ENCODE assay signal across 20 cellular contexts in genomic region chr2:196427996-196428634, GRCh38.
DNase-seq lines count a peak whose midpoint lies in the region; ATAC-seq, FAIRE-seq and TF ChIP-seq lines count a peak whose summit lies in the region.
"Had no signal": no experiment of that assay in that cellular context is flagged by ENCODE, and none has a peak within 500 bp of the region (broad histone marks: within the 10 kb centered on the region; RNA-seq: fewer than 3 reads in every experiment).

No MANE protein-coding gene starts in this region.

- no peak overlapping the region for H3K9ac ChIP-seq in Loucy (ENCODE audit: low read depth, low read length, poor library complexity, severe bottlenecking)
- no peak overlapping the region; the same call in 1 of the 2 replicates for H3K9ac ChIP-seq in GM12878 (ENCODE audit: control insufficient read depth, insufficient read depth, low read length)

- H3K36me3 Mint-ChIP-seq in osteocyte (ENCODE audit: unreplicated experiment): peaks cover 31% of the 10 kb centered on the region
- H3K36me3 Mint-ChIP-seq: activated CD8-positive, alpha-beta memory T cell treated with anti-CD3 and anti-CD28 coated beads, Interleukin-2, amount 10 ng/mL, durations not matched to agents 7 days and 5 days; CD8-positive, alpha-beta T cell had no signal

- H4K20me1 ChIP-seq in Loucy (ENCODE audit: insufficient read depth, low read length, poor library complexity, severe bottlenecking) (no peaks in the 10 kb centered on the region), GM12878 (ENCODE audit: control insufficient read depth, insufficient read depth) (no peaks in the 10 kb centered on the region)

- no TSS peak for BruUV-seq in GM12878 (replicated peaks; lab: Mats Ljungman, UMichigan)

- 0% methylated on average over 2 of the region's 2 CpGs for WGBS in GM12878 (ENCODE audit: insufficient coverage, insufficient replicate concordance, low lambda C conversion rate, missing lambda C conversion rate)
- 20 to 27% (median 24%) methylated on average over 2 of the region's 2 CpGs for WGBS in adrenal gland, 4 donors

- no peak for TF ChIP-seq CTCF in Loucy (conservative IDR thresholded peaks at IDR 0.05; ENCODE audit: low read length)
- TF ChIP-seq CTCF in GM12878 (IDR thresholded peaks at IDR 0.05 in 2 of 3, conservative IDR thresholded peaks at IDR 0.05 in 1 of 3; ENCODE audit: control insufficient read depth in 2 of 3, extremely low read depth in 1 of 3, insufficient read depth in 1 of 3, low read depth in 3 of 3, low read length in 3 of 3): no peak
- TF ChIP-seq CTCF in osteocyte (IDR thresholded peaks at IDR 0.05): no peak
- TF ChIP-seq CTCF in adrenal gland (IDR thresholded peaks at IDR 0.05): no peak

- no peaks in the 10 kb centered on the region for H3K27me3 Mint-ChIP-seq in osteocyte (ENCODE audit: unreplicated experiment)

- TF ChIP-seq RAD21 in GM12878 (IDR thresholded peaks at IDR 0.05; ENCODE audit: insufficient read depth, low read depth, low read length): 0 out of 2 replicates have a peak, but pooled peaks have one; percentile 3

- RAD21 ChIA-PET in GM12878 (lab: Charles Lee; ENCODE audit: unreplicated experiment): interaction anchor here (2.1 to 8.8 kb wide), 3 partner anchors 20 to 26 kb away, joined by 6 to 66 read pairs (median 8); no protein-coding TSS in a partner anchor

- peak overlapping the region; percentile 25 for H3K27ac Mint-ChIP-seq in osteocyte (ENCODE audit: unreplicated experiment)
- H3K27ac Mint-ChIP-seq: activated CD8-positive, alpha-beta memory T cell treated with anti-CD3 and anti-CD28 coated beads, Interleukin-2, amount 10 ng/mL, durations not matched to agents 7 days and 5 days; activated T-helper 2 cell treated with anti-CD3 and anti-CD28 coated beads, Interferon-gamma antibody, Interleukin-2, Interleukin-4, amounts not matched to agents 10 μg/mL and 5 μg/mL and 100 μg/mL, durations not matched to agents 14 hours and 24 hours and 36 hours; CD8-positive, alpha-beta T cell; naive thymus-derived CD4-positive, alpha-beta T cell; stimulated activated naive CD8-positive, alpha-beta T cell treated with anti-CD3 and anti-CD28 coated beads, Interleukin-15, Interleukin-2, amounts not matched to agents 100 ng/mL and 50 ng/mL, for 24 hours had no signal

- FAIRE-seq in GM12878 (lab: Jason Lieb, UNC) (no peak), HTR-8/SVneo (lab: Jason Lieb, UNC) (no peak)
- FAIRE-seq: islet of Langerhans had no signal

- H3K36me3 ChIP-seq in Loucy (ENCODE audit: insufficient read depth, low read length): no peaks in the 10 kb centered on the region
- H3K36me3 ChIP-seq in GM12878 (ENCODE audit: control insufficient read depth in 2 of 2, insufficient read depth in 2 of 2, low read length in 1 of 2): no peaks in the 10 kb centered on the region
- H3K36me3 ChIP-seq in adrenal gland (replicated peaks in 1 of 2): no peaks in the 10 kb centered on the region
- H3K36me3 ChIP-seq: HAP-1 had no signal

- TF ChIP-seq POLR2A in GM12878 (IDR thresholded peaks at IDR 0.05; ENCODE audit: low read depth, low read length) (no peak), adrenal gland (IDR thresholded peaks at IDR 0.05) (no peak)

- DNase-seq in SKM-1 treated with dmso at 0.1 percent for 144 hours (lab: John Stamatoyannopoulos, UW; ENCODE audit: unreplicated experiment) (peak; percentile 18), SKM-1 (lab: John Stamatoyannopoulos, UW; ENCODE audit: unreplicated experiment) (no peak), GM12878 (ENCODE audit: low read depth, low spot score) (no peak), osteocyte (ENCODE audit: extremely low spot score, unreplicated experiment) (no peak), HTR-8/SVneo (ENCODE audit: insufficient read length, low spot score) (no peak), NCI-H2107 (lab: John Stamatoyannopoulos, UW) (no peak), adrenal gland (no peak)
- DNase-seq: activated CD8-positive, alpha-beta memory T cell treated with anti-CD3 and anti-CD28 coated beads, Interleukin-2, amount 10 ng/mL, durations not matched to agents 7 days and 5 days; CD8-positive, alpha-beta T cell; effector memory CD4-positive, alpha-beta T cell; naive thymus-derived CD4-positive, alpha-beta T cell; NCI-H524; PC-3; T1000 had no signal

- H3K4me2 ChIP-seq in Loucy (ENCODE audit: low read depth, low read length, poor library complexity, severe bottlenecking) (peak overlapping the region; percentile 47), GM12878 (ENCODE audit: control insufficient read depth, insufficient read depth) (peak overlapping the region; percentile 41; the same call in 1 of the 2 replicates)

- peaks cover 20% of the 10 kb centered on the region for H3K4me1 ChIP-seq in Loucy (ENCODE audit: insufficient read depth, low read length, poor library complexity, severe bottlenecking)
- peaks cover 28% of the 10 kb centered on the region for H3K4me1 ChIP-seq in GM12878 (ENCODE audit: control insufficient read depth, insufficient read depth, low read length)
- no peaks in the 10 kb centered on the region for H3K4me1 ChIP-seq in adrenal gland (replicated peaks in 1 of 2)
- H3K4me1 ChIP-seq: HAP-1 had no signal

- H3K9me2 ChIP-seq in Loucy (replicated peaks; ENCODE audit: low read depth, low read length): no peaks in the 10 kb centered on the region

- H3K27ac ChIP-seq in GM12878 (ENCODE audit: control insufficient read depth, insufficient read depth) (peak overlapping the region; percentile 65; the same call in 1 of the 2 replicates), adrenal gland (no peak overlapping the region)

- in situ Hi-C loops in GM12878 (cut with MboI): no loop called here

- H3K9me3 ChIP-seq in Loucy (ENCODE audit: insufficient read depth, low read depth, low read length): no peaks in the 10 kb centered on the region
- H3K9me3 ChIP-seq in GM12878 (replicated peaks; ENCODE audit: control insufficient read depth, insufficient read depth, low read length): peaks cover 3% of the 10 kb centered on the region; the same call in 2 of the 3 replicates
- no peaks in the 10 kb centered on the region for H3K9me3 ChIP-seq in adrenal gland (replicated peaks in 1 of 3)
- H3K9me3 ChIP-seq: HAP-1 had no signal

- peak; percentile 66 for ATAC-seq in GM12878
- ATAC-seq: activated CD8-positive, alpha-beta memory T cell treated with anti-CD3 and anti-CD28 coated beads, Interleukin-2, amount 10 ng/mL, durations not matched to agents 7 days and 5 days; CD8-positive, alpha-beta T cell; naive thymus-derived CD4-positive, alpha-beta T cell; PC-3 had no signal

- TF ChIP-seq EP300 in GM12878 (IDR thresholded peaks at IDR 0.05; ENCODE audit: borderline replicate concordance in 1 of 2, control insufficient read depth in 1 of 2, low read depth in 2 of 2, low read length in 2 of 2): no peak

- H3K4me3 ChIP-seq in Loucy (ENCODE audit: low read length, poor library complexity, severe bottlenecking) (peak overlapping the region; percentile 18), GM12878 (no peak overlapping the region), adrenal gland (no peak overlapping the region)
- H3K4me3 ChIP-seq: HAP-1 had no signal

- POLR2A ChIA-PET in GM12878 (lab: Charles Lee): interaction anchor here (1.9 kb wide), 1 partner anchor 14 kb away, joined by 5 read pairs; no protein-coding TSS in a partner anchor

- H2AFZ ChIP-seq in Loucy (ENCODE audit: low read length): peak overlapping the region; percentile 11; the same call in 1 of the 2 replicates
- no peak overlapping the region; the same call in 1 of the 2 replicates for H2AFZ ChIP-seq in GM12878 (ENCODE audit: control insufficient read depth, low read depth, low read length)

- CTCF ChIA-PET in GM12878 (lab: Yijun Ruan, JAX): interaction anchor here (1.4 to 10.7 kb wide), 2 partner anchors 13 to 23 kb away, joined by 5 to 100 read pairs; no protein-coding TSS in a partner anchor

- peaks cover 11% of the 10 kb centered on the region for H3K9me3 Mint-ChIP-seq in osteocyte (ENCODE audit: unreplicated experiment)
- H3K9me3 Mint-ChIP-seq: activated T-helper 2 cell treated with anti-CD3 and anti-CD28 coated beads, Interferon-gamma antibody, Interleukin-2, Interleukin-4, amounts not matched to agents 10 μg/mL and 5 μg/mL and 100 μg/mL, durations not matched to agents 14 hours and 24 hours and 36 hours; CD8-positive, alpha-beta T cell; central memory CD8-positive, alpha-beta T cell; naive thymus-derived CD4-positive, alpha-beta T cell; stimulated activated naive CD8-positive, alpha-beta T cell treated with anti-CD3 and anti-CD28 coated beads, Interleukin-15, Interleukin-2, amounts not matched to agents 100 ng/mL and 50 ng/mL, for 24 hours had no signal

- peaks cover 7% of the 10 kb centered on the region for H3K4me1 Mint-ChIP-seq in osteocyte (ENCODE audit: unreplicated experiment)
- H3K4me1 Mint-ChIP-seq: central memory CD8-positive, alpha-beta T cell had no signal

- no peak overlapping the region for H3K4me3 Mint-ChIP-seq in osteocyte (ENCODE audit: unreplicated experiment)
- H3K4me3 Mint-ChIP-seq: activated CD8-positive, alpha-beta memory T cell treated with anti-CD3 and anti-CD28 coated beads, Interleukin-2, amount 10 ng/mL, durations not matched to agents 7 days and 5 days; CD8-positive, alpha-beta T cell; central memory CD8-positive, alpha-beta T cell; naive thymus-derived CD4-positive, alpha-beta T cell; stimulated activated naive CD8-positive, alpha-beta T cell treated with anti-CD3 and anti-CD28 coated beads, Interleukin-15, Interleukin-2, amounts not matched to agents 100 ng/mL and 50 ng/mL, for 24 hours had no signal

- H3K79me2 ChIP-seq in Loucy (ENCODE audit: insufficient read depth, low read length) (no peaks in the 10 kb centered on the region), GM12878 (ENCODE audit: control insufficient read depth, insufficient read depth, low read length) (no peaks in the 10 kb centered on the region)

- no peaks in the 10 kb centered on the region for H3F3A ChIP-seq in Loucy (ENCODE audit: low read depth)

- SMC1A ChIA-PET in GM12878 (lab: Charles Lee; ENCODE audit: uncharacterized antibody, unreplicated experiment): interaction anchor here (0.7 to 10.2 kb wide), 8 partner anchors 12 to 1017 kb away, joined by 3 to 99 read pairs (median 6); no protein-coding TSS in a partner anchor

- H3K27me3 ChIP-seq in Loucy (ENCODE audit: insufficient read depth, low read length, poor library complexity, severe bottlenecking) (no peaks in the 10 kb centered on the region), GM12878 (replicated peaks in 1 of 2; ENCODE audit: control insufficient read depth in 2 of 2, insufficient read depth in 2 of 2, low read length in 1 of 2) (no peaks in the 10 kb centered on the region), adrenal gland (no peaks in the 10 kb centered on the region)

- intact Hi-C loops in GM12878 (cut with micrococcal nuclease; ENCODE audit: unreplicated experiment): no loop called here
- intact Hi-C loops in adrenal gland (cut with DNase I): no loop called here

TF ChIP-seq in GM12878, 131 proteins besides CTCF, POLR2A, EP300 and RAD21:
- TF ChIP-seq SPI1 (IDR thresholded peaks at IDR 0.05; ENCODE audit: borderline replicate concordance, insufficient read depth, low read depth, low read length) (peak; percentile 59; the same call in 1 of the 2 replicates), RUNX3 (IDR thresholded peaks at IDR 0.05; ENCODE audit: low read length) (peak; percentile 33; the same call in 1 of the 2 replicates), SMARCA5 (IDR thresholded peaks at IDR 0.05) (no peak)
